1 cellular context compared by ENCODE assay signal in the genomic region with DNA sequence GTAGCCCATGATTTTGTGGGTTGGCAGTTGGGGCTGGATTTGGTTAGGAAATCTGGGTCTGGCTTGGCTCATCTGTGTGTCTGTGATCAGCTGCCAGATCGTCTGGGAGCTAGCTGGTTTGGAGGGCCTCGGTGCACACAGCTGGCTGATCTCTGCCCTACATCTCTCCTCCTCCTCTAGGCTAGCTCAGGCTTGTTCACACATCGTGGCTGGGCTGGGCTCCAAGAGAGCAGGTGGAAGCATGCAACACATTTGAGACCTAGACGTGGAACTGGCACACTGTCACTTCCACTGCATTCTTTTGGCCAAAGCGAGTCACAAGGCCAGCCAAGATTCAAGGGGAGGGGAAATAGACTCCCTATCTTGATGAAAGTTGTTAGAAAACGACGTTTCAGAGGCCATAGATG.
TF ChIP-seq lines count a peak whose summit lies in the region.

No MANE protein-coding gene starts in this region.

TF ChIP-seq in WTC11, 78 proteins besides CTCF, POLR2A, EP300 and RAD21 (continued from another document):
- TF ChIP-seq ZNF532 (CRISPR knock-in tag; IDR thresholded peaks at IDR 0.05; ENCODE audit: borderline replicate concordance): no peak
